Comparison of ENCODE assay signal across 9 cellular contexts in the genomic region with DNA sequence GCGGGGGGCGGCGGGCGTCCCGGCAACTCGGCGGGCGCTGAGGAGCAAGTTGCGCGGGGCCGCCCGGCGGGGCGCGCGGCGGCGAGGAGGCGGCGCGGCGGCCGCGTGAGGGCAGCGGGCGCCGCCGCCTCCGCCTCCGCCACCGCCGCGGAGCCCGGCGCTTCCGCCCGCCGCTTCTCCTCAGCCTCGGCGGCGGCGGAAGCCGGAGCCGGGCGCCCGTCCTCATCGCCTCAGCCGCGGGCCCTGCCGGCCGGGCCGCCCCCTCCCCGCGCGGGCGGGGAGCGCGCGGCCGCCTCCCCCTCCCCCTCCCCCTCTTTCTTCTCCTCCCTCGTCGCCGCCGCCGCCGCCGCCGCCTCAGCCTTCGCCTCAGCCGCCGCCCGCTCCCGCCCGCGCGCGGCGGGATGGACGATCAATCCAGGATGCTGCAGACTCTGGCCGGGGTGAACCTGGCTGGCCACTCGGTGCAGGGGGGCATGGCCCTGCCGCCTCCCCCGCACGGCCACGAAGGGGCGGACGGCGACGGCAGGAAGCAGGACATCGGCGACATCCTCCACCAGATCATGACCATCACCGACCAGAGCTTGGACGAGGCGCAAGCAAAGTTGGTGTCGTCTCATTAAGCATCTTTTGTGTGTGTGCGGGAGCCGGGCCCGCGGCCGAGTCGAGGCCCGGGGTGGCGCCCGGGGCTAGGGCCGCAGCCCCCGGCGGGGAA. TPM values are rescaled to one million over a fixed set of nuclear protein-coding genes. Genes with fewer than 3 reads are reported as not detected.
DNase-seq lines count a peak whose midpoint lies in the region; ATAC-seq, FAIRE-seq and TF ChIP-seq lines count a peak whose summit lies in the region.
"Had no signal": no experiment of that assay in that cellular context is flagged by ENCODE, and none has a peak within 500 bp of the region (broad histone marks: within the 10 kb centered on the region; RNA-seq: fewer than 3 reads in every experiment).

A gene (plus strand): TSS at position 321 of the 712 bp plus-strand sequence.

- H3K27me3 ChIP-seq in DOHH2 (ENCODE audit: control insufficient read depth, low read length) = peaks cover 12% of the 10 kb centered on the region
- no peaks in the 10 kb centered on the region for H3K27me3 ChIP-seq in colonic mucosa
- H3K27me3 ChIP-seq in HepG2 (ENCODE audit: control insufficient read depth in 1 of 2, insufficient read depth in 2 of 2, low read length in 2 of 2) = 0 out of 5 replicates have a peak, but pooled peaks cover 0 to 3% of the 10 kb centered on the region in 2 experiments

- H3K27ac ChIP-seq in DOHH2 (ENCODE audit: low read depth, low read length) = peak within 1 kb of the TSS; percentile 71
- peak within 1 kb of the TSS; percentile 87 for H3K27ac ChIP-seq in colonic mucosa
- H3K27ac ChIP-seq in HepG2 (ENCODE audit: extremely low read length, insufficient read depth, low read length) = peak within 1 kb of the TSS; percentile 55

- no TSS peak for BruUV-seq in HepG2 (replicated peaks; lab: Mats Ljungman, UMichigan)

- TF ChIP-seq CTCF in DOHH2 (IDR thresholded peaks at IDR 0.05; ENCODE audit: low read depth, low read length, poor library complexity, severe bottlenecking) = no peak
- no peak for TF ChIP-seq CTCF in colonic mucosa (IDR thresholded peaks at IDR 0.05)
- no peak for TF ChIP-seq CTCF in HepG2 (CRISPR knock-in tag; IDR thresholded peaks at IDR 0.05)

- peaks cover 46% of the 10 kb centered on the region for H3K4me1 ChIP-seq in DOHH2 (ENCODE audit: control insufficient read depth, low read length)
- peaks cover 3% of the 10 kb centered on the region for H3K4me1 ChIP-seq in colonic mucosa
- H3K4me1 ChIP-seq in HepG2 (ENCODE audit: insufficient read depth, low read length) = peaks cover 47% of the 10 kb centered on the region

- H3K79me2 ChIP-seq in DOHH2 (ENCODE audit: control insufficient read depth, low read length) (peaks cover 31% of the 10 kb centered on the region), HepG2 (ENCODE audit: insufficient read depth, low read length) (no peaks in the 10 kb centered on the region)

- CTCF ChIA-PET in HepG2 (lab: Yijun Ruan, JAX; ENCODE audit: low intra/inter-chr PET ratio, low total read pairs) = no interaction called here

- H4K20me1 ChIP-seq in DOHH2 (ENCODE audit: control insufficient read depth, insufficient read depth, low read depth, low read length) (0 out of 2 replicates have a peak, but pooled peaks cover 11% of the 10 kb centered on the region), HepG2 (ENCODE audit: insufficient read depth, low read length) (no peaks in the 10 kb centered on the region)

- in situ Hi-C loops in HepG2 (cut with HindIII; ENCODE audit: extremely low pct_ligation_motif_present, low pct_unique_long_range_greater_than_20kb) = no loop called here

- no peak for TF ChIP-seq EP300 in HepG2 (IDR thresholded peaks at IDR 0.05; ENCODE audit: low read depth in 2 of 2, low read length in 2 of 2)
- TF ChIP-seq EP300 in HepG2 (CRISPR knock-in tag; IDR thresholded peaks at IDR 0.05; ENCODE audit: borderline replicate concordance) = no peak

- H3K4me2 ChIP-seq in DOHH2 (ENCODE audit: low read length) (peak within 1 kb of the TSS; percentile 87), HepG2 (ENCODE audit: low read depth, low read length) (peak within 1 kb of the TSS; percentile 92)

- peak within 1 kb of the TSS; percentile 65 to 78 for H3K9ac ChIP-seq in colonic mucosa (ENCODE audit: low read depth in 2 of 2, low read length in 2 of 2)
- H3K9ac ChIP-seq in HepG2 (ENCODE audit: insufficient read depth, low read depth, low read length) = peak within 1 kb of the TSS; percentile 58

- WGBS in HepG2 (ENCODE audit: low lambda C conversion rate) = no CpG with 5 or more reads among the region's 107 CpGs

- H3K4me3 ChIP-seq in DOHH2 (ENCODE audit: low read length) (peak within 1 kb of the TSS; percentile 77), colonic mucosa (peak within 1 kb of the TSS; percentile 83), HepG2 (replicated peaks in 1 of 3; ENCODE audit: insufficient read depth in 1 of 3, low read depth in 2 of 3, low read length in 3 of 3) (peak within 1 kb of the TSS; percentile 69 to 85 (median 82))

- H3K9me2 ChIP-seq in DOHH2 (replicated peaks; ENCODE audit: control insufficient read depth, low read length) = no peaks in the 10 kb centered on the region

- no peak for FAIRE-seq in HepG2 (lab: Jason Lieb, UNC)
- FAIRE-seq: islet of Langerhans had no signal

- H3K9me3 ChIP-seq in DOHH2 (ENCODE audit: control insufficient read depth, insufficient read depth, low read length) (no peaks in the 10 kb centered on the region), colonic mucosa (no peaks in the 10 kb centered on the region), HepG2 (ENCODE audit: low read length) (no peaks in the 10 kb centered on the region)

- peaks cover 15% of the 10 kb centered on the region; the same call in 1 of the 2 replicates for H3F3A ChIP-seq in DOHH2 (ENCODE audit: control insufficient read depth, insufficient read depth)

- no peak for TF ChIP-seq RAD21 in HepG2 (CRISPR knock-in tag; IDR thresholded peaks at IDR 0.05)

- POLR2A ChIA-PET in HepG2 (lab: Yijun Ruan, JAX) = interaction anchor here (0.6 kb wide), 1 partner anchor 34 kb away, joined by 3 read pairs; no protein-coding TSS in a partner anchor

- no peak within 1 kb of the TSS for H2AFZ ChIP-seq in HepG2 (ENCODE audit: low read length)

- intact Hi-C loops in colonic mucosa (cut with DNase I) = no loop called here
- intact Hi-C loops in HepG2 (cut with micrococcal nuclease; ENCODE audit: unreplicated experiment) = loop anchor here (5.0 kb wide), 2 partner anchors 40 to 140 kb away; a partner anchor contains a TSS

- ATAC-seq in GM21529 (IDR thresholded peaks at IDR 0.05; ENCODE audit: unreplicated experiment) (peak; percentile 11), HepG2 (no peak), HG03457 (IDR thresholded peaks at IDR 0.05; ENCODE audit: unreplicated experiment) (no peak)
- ATAC-seq in activated CD4-positive, CD25-positive, alpha-beta regulatory T cell treated with anti-CD3 and anti-CD28 coated beads, Interleukin-2, amount 50 U/mL, for 24 hours = peak; percentile 0 to 4

- no peak for TF ChIP-seq POLR2A in HepG2 (IDR thresholded peaks at IDR 0.05; ENCODE audit: insufficient read depth in 1 of 2, low read depth in 2 of 2, low read length in 2 of 2)

- DNase-seq in LHCN-M2 (ENCODE audit: low read depth) (peak; percentile 46), colonic mucosa (peak; percentile 65), HepG2 (ENCODE audit: low spot score) (no peak)
- DNase-seq in stimulated activated CD4-positive, alpha-beta T cell treated with anti-CD3 and anti-CD28 coated beads, Interleukin-4, amount 100 ng/mL, for 4 hours = peak; percentile 40 to 51

- H3K36me3 ChIP-seq in DOHH2 (ENCODE audit: control insufficient read depth, low read length) (peaks cover 36% of the 10 kb centered on the region), colonic mucosa (no peaks in the 10 kb centered on the region), HepG2 (replicated peaks in 1 of 2; ENCODE audit: control insufficient read depth in 1 of 2, insufficient read depth in 2 of 2, low read length in 2 of 2) (no peaks in the 10 kb centered on the region)

TF ChIP-seq in HepG2, 621 proteins besides CTCF, POLR2A, EP300 and RAD21 (continues in another document):
- 0 out of 2 replicates have a peak, but pooled peaks have one; percentile 11 for TF ChIP-seq ETV5 (CRISPR knock-in tag; IDR thresholded peaks at IDR 0.05; ENCODE audit: borderline replicate concordance)
- TF ChIP-seq, protein P1, sequence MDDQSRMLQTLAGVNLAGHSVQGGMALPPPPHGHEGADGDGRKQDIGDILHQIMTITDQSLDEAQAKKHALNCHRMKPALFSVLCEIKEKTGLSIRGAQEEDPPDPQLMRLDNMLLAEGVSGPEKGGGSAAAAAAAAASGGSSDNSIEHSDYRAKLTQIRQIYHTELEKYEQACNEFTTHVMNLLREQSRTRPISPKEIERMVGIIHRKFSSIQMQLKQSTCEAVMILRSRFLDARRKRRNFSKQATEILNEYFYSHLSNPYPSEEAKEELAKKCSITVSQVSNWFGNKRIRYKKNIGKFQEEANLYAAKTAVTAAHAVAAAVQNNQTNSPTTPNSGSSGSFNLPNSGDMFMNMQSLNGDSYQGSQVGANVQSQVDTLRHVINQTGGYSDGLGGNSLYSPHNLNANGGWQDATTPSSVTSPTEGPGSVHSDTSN (CRISPR knock-in tag; IDR thresholded peaks at IDR 0.05; ENCODE audit: borderline replicate concordance) = no peak

RNA-seq across cellular contexts. Expression of the gene that starts here (rescaled TPM):
- total RNA-seq in LHCN-M2 (2014; rRNA removed) (38.1 and 44.4 TPM in 2 replicates), colonic mucosa (10 to 100 TPM; 15.1 to 21.1 TPM), HepG2 (2016; rRNA removed; fragmentation: Illumina TruSeq; extraction: Trizol) (9.1 and 11.2 TPM in 2 replicates)
- polyA plus RNA-seq in LHCN-M2 (2012) = 22.1 TPM
- 5.7 and 6.3 TPM in 2 replicates for total RNA-seq in HepG2 (2016; cell fraction: cytosol; rRNA removed; fragmentation: Illumina TruSeq; extraction: Trizol; ENCODE audit: low read depth)
- total RNA-seq in HepG2 (2016; cell fraction: insoluble cytoplasmic fraction; rRNA removed; fragmentation: Illumina TruSeq; extraction: Trizol) = 9.3 and 12.6 TPM in 2 replicates
- 9.0 and 10.8 TPM in 2 replicates for total RNA-seq in HepG2 (2016; cell fraction: membrane; rRNA removed; fragmentation: Illumina TruSeq; extraction: Trizol)
- 33.5 and 37.6 TPM in 2 replicates for total RNA-seq in HepG2 (2016; cell fraction: nucleus; rRNA removed; fragmentation: Illumina TruSeq; extraction: Trizol)
- polyA plus RNA-seq in HepG2 (2011; rRNA removed) = 4.0 and 6.0 TPM in 2 replicates
- 3.6 and 3.8 TPM in 2 replicates for polyA plus RNA-seq in HepG2 (2011; cell fraction: cytosol; rRNA removed)
- 2.9 and 3.4 TPM in 2 replicates for polyA plus RNA-seq in HepG2 (2011; cell fraction: nucleus; rRNA removed)
- polyA plus RNA-seq in HepG2 (2012) = 3.7 and 4.6 TPM in 2 replicates
- polyA plus RNA-seq in HepG2 (2016; cell fraction: cytosol; fragmentation: Illumina TruSeq; extraction: Trizol; ENCODE audit: low read depth) = 4.4 and 6.4 TPM in 2 replicates
- 12.2 and 14.4 TPM in 2 replicates for polyA plus RNA-seq in HepG2 (2016; cell fraction: insoluble cytoplasmic fraction; fragmentation: Illumina TruSeq; extraction: Trizol; ENCODE audit: low read depth)
- 10.9 and 12.0 TPM in 2 replicates for polyA plus RNA-seq in HepG2 (2016; cell fraction: membrane; fragmentation: Illumina TruSeq; extraction: Trizol; ENCODE audit: low read depth)
- polyA plus RNA-seq in HepG2 (2016; cell fraction: nucleus; fragmentation: Illumina TruSeq; extraction: Trizol; ENCODE audit: insufficient read depth, low read depth) = 13.5 and 14.5 TPM in 2 replicates
- polyA minus RNA-seq in HepG2 (2011; rRNA and poly(A)+ RNA removed; ENCODE audit: low replicate concordance) = 13.3 and 40.9 TPM in 2 replicates
- polyA minus RNA-seq in HepG2 (2011; cell fraction: cytosol; rRNA and poly(A)+ RNA removed) = 2.7 and 4.6 TPM in 2 replicates
- polyA minus RNA-seq in HepG2 (2011; cell fraction: nucleus; rRNA and poly(A)+ RNA removed) = 36.1 and 42.9 TPM in 2 replicates

Comparison
In these comparisons a context has a peak if more than half of its experiments do, and no peak if none do; other contexts are left out.
1. ATAC-seq: peak in GM21529 (single experiment) and activated CD4-positive, CD25-positive, alpha-beta regulatory T cell treated with anti-CD3 and anti-CD28 coated beads, Interleukin-2, amount 50 U/mL, for 24 hours (2 of 2); none in HepG2 (single experiment) and HG03457 (single experiment).
2. Peak in every context shown above with its lines, with median percentiles within 50 percentile points of each other: H3K27ac ChIP-seq and H3K4me3 ChIP-seq.